ENCODE assay signal across 9 cellular contexts in the genomic region with DNA sequence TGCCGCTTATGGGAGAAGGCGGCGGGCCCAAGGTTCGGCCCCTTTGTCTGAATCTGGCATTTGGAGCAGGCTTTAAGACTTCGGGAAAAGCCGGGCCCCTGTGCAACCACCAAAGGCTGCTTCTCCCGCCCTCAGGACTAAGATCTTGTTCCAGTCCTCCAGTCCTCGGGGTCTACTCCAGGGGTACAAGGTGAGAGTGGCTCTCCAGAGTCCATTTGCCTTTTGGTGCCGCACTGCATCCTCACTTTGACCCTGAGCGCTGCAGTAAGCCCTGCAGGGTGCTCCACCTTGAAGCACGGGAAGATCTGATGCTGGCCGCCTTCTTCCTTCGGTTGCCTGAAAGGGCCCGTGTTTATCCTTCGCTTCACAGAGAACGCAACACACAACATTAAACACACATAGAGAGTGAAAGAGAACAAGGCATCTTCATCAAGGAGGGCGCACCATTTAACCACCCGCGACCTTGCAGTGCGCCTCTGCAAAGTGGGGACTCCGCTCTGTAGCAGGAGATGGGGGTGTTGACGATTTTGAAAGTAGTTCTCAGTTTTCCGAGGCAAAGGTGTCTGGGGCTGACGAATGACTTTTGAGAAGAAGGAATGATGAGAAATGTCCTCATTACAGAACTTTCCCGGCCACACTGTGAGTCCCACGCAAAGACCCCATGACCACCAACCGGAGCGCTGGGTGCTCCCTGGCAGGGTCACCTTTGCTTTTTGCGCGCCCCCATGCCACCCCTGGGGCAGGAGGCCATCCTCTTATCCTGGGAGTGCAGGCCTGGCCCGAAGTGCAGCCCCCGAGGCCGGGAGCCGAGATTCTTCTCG. TPM values are rescaled to one million over a fixed set of nuclear protein-coding genes. Genes with fewer than 3 reads are reported as not detected.
A peak's percentile ranks its signal among the peaks of the same experiment; 100 is the strongest.
DNase-seq lines count a peak whose midpoint lies in the region; ATAC-seq and TF ChIP-seq lines count a peak whose summit lies in the region.
"Had no signal": no experiment of that assay in that cellular context is flagged by ENCODE, and none has a peak within 500 bp of the region (broad histone marks: within the 10 kb centered on the region; RNA-seq: fewer than 3 reads in every experiment).

No MANE protein-coding gene starts in this region.

- H3K4me3 Mint-ChIP-seq in T-helper 1 cell treated with Interleukin-12 subunit alpha and Interleukin-12 subunit beta and Interleukin-4 antibody, amounts not matched to agents 30 μg/mL and 1 μg/mL, for 36 hours: peak overlapping the region; percentile 76
- peak overlapping the region; percentile 68 for H3K4me3 Mint-ChIP-seq in activated naive CD8-positive, alpha-beta T cell

- H3K27ac Mint-ChIP-seq in T-helper 1 cell treated with Interleukin-12 subunit alpha and Interleukin-12 subunit beta and Interleukin-4 antibody, amounts not matched to agents 30 μg/mL and 1 μg/mL, for 36 hours: no peak overlapping the region
- H3K27ac Mint-ChIP-seq in activated naive CD8-positive, alpha-beta T cell: no peak overlapping the region

- no peaks in the 10 kb centered on the region for H3K27me3 ChIP-seq in liver (ENCODE audit: control insufficient read depth in 4 of 4, insufficient read depth in 4 of 4, low read length in 3 of 4)
- no peaks in the 10 kb centered on the region for H3K27me3 ChIP-seq in subcutaneous abdominal adipose tissue (ENCODE audit: control insufficient read depth in 5 of 5, insufficient read depth in 4 of 5, low read length in 5 of 5)

- no peaks in the 10 kb centered on the region for H3K9me3 ChIP-seq in liver (ENCODE audit: control insufficient read depth in 4 of 4, low read length in 3 of 4)
- no peaks in the 10 kb centered on the region for H3K9me3 ChIP-seq in subcutaneous abdominal adipose tissue (ENCODE audit: control insufficient read depth in 5 of 5, low read length in 5 of 5)

- H3K4me3 ChIP-seq in liver (ENCODE audit: low read depth in 1 of 3, low read length in 3 of 3) (peak overlapping the region; percentile 59 to 96 (median 82)), subcutaneous abdominal adipose tissue (ENCODE audit: low read depth in 1 of 5, low read length in 5 of 5) (peak overlapping the region; percentile 75 to 86 (median 82))

- WGBS in liver: 81% methylated on average over 35 of the region's 35 CpGs

- H3K36me3 ChIP-seq in liver (ENCODE audit: control insufficient read depth in 4 of 4, insufficient read depth in 3 of 4, low read depth in 1 of 4, low read length in 3 of 4) (no peaks in the 10 kb centered on the region), subcutaneous abdominal adipose tissue (ENCODE audit: control insufficient read depth in 5 of 5, insufficient read depth in 5 of 5, low read length in 5 of 5) (peaks cover 0 to 4% (median 0%) of the 10 kb centered on the region in 5 donors)

- peaks cover 12% of the 10 kb centered on the region for H3K27me3 Mint-ChIP-seq in T-helper 1 cell treated with Interleukin-12 subunit alpha and Interleukin-12 subunit beta and Interleukin-4 antibody, amounts not matched to agents 30 μg/mL and 1 μg/mL, for 36 hours (ENCODE audit: low read depth)
- H3K27me3 Mint-ChIP-seq in activated naive CD8-positive, alpha-beta T cell: peaks cover 7% of the 10 kb centered on the region

- H3K9ac ChIP-seq in liver (ENCODE audit: low read depth in 1 of 2, low read length in 2 of 2): peak overlapping the region in 1 of 2 donors; percentile 47
- H3K9ac ChIP-seq in subcutaneous abdominal adipose tissue (ENCODE audit: low read length in 5 of 5): peak overlapping the region in 3 of 5 donors; percentile 76 to 84 (median 83)

- no peak for TF ChIP-seq CTCF in liver (IDR thresholded peaks at IDR 0.05; ENCODE audit: low read depth, low read length, missing input control)

- H3K36me3 Mint-ChIP-seq in T-helper 1 cell treated with Interleukin-12 subunit alpha and Interleukin-12 subunit beta and Interleukin-4 antibody, amounts not matched to agents 30 μg/mL and 1 μg/mL, for 36 hours (ENCODE audit: low read depth): peaks cover 2% of the 10 kb centered on the region
- no peaks in the 10 kb centered on the region for H3K36me3 Mint-ChIP-seq in activated naive CD8-positive, alpha-beta T cell

- peaks cover 14% of the 10 kb centered on the region for H3K4me1 Mint-ChIP-seq in T-helper 1 cell treated with Interleukin-12 subunit alpha and Interleukin-12 subunit beta and Interleukin-4 antibody, amounts not matched to agents 30 μg/mL and 1 μg/mL, for 36 hours (ENCODE audit: low read depth)
- H3K4me1 Mint-ChIP-seq in activated naive CD8-positive, alpha-beta T cell (ENCODE audit: low read depth): peaks cover 5% of the 10 kb centered on the region

- no peaks in the 10 kb centered on the region for H3K9me3 Mint-ChIP-seq in T-helper 1 cell treated with Interleukin-12 subunit alpha and Interleukin-12 subunit beta and Interleukin-4 antibody, amounts not matched to agents 30 μg/mL and 1 μg/mL, for 36 hours
- no peaks in the 10 kb centered on the region for H3K9me3 Mint-ChIP-seq in activated naive CD8-positive, alpha-beta T cell (ENCODE audit: low read depth)

- ATAC-seq in HG02870 (IDR thresholded peaks at IDR 0.05; ENCODE audit: unreplicated experiment): no peak

- TF ChIP-seq RAD21 in liver (IDR thresholded peaks at IDR 0.05): no peak

- H3K27ac ChIP-seq in liver (ENCODE audit: low read depth in 1 of 2, low read length in 2 of 2) (no peak overlapping the region), subcutaneous abdominal adipose tissue (ENCODE audit: low read depth, low read length) (no peak overlapping the region)

- H3K4me1 ChIP-seq in liver (ENCODE audit: control insufficient read depth in 4 of 4, insufficient read depth in 4 of 4, low read length in 3 of 4) (peaks cover 0 to 16% (median 10%) of the 10 kb centered on the region in 4 donors), subcutaneous abdominal adipose tissue (ENCODE audit: control insufficient read depth in 5 of 5, insufficient read depth in 5 of 5, low read length in 5 of 5) (peaks cover 2 to 21% (median 11%) of the 10 kb centered on the region in 5 donors)

- DNase-seq in T-helper 1 cell: no peak
- no peak for DNase-seq in globus pallidus (ENCODE audit: low spot score)
- DNase-seq in AML-193 (lab: John Stamatoyannopoulos, UW): no peak
- DNase-seq: stimulated activated CD4-positive, alpha-beta T cell treated with anti-CD3 and anti-CD28 coated beads, Interleukin-1b, Interleukin-23, amount 100 ng/mL, for 48 hours had no signal

TF ChIP-seq in liver, 16 proteins besides CTCF, POLR2A, EP300 and RAD21:
- TF ChIP-seq, protein P1, sequence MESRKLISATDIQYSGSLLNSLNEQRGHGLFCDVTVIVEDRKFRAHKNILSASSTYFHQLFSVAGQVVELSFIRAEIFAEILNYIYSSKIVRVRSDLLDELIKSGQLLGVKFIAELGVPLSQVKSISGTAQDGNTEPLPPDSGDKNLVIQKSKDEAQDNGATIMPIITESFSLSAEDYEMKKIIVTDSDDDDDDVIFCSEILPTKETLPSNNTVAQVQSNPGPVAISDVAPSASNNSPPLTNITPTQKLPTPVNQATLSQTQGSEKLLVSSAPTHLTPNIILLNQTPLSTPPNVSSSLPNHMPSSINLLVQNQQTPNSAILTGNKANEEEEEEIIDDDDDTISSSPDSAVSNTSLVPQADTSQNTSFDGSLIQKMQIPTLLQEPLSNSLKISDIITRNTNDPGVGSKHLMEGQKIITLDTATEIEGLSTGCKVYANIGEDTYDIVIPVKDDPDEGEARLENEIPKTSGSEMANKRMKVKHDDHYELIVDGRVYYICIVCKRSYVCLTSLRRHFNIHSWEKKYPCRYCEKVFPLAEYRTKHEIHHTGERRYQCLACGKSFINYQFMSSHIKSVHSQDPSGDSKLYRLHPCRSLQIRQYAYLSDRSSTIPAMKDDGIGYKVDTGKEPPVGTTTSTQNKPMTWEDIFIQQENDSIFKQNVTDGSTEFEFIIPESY (IDR thresholded peaks at IDR 0.05): no peak
- TF ChIP-seq, protein P2, sequence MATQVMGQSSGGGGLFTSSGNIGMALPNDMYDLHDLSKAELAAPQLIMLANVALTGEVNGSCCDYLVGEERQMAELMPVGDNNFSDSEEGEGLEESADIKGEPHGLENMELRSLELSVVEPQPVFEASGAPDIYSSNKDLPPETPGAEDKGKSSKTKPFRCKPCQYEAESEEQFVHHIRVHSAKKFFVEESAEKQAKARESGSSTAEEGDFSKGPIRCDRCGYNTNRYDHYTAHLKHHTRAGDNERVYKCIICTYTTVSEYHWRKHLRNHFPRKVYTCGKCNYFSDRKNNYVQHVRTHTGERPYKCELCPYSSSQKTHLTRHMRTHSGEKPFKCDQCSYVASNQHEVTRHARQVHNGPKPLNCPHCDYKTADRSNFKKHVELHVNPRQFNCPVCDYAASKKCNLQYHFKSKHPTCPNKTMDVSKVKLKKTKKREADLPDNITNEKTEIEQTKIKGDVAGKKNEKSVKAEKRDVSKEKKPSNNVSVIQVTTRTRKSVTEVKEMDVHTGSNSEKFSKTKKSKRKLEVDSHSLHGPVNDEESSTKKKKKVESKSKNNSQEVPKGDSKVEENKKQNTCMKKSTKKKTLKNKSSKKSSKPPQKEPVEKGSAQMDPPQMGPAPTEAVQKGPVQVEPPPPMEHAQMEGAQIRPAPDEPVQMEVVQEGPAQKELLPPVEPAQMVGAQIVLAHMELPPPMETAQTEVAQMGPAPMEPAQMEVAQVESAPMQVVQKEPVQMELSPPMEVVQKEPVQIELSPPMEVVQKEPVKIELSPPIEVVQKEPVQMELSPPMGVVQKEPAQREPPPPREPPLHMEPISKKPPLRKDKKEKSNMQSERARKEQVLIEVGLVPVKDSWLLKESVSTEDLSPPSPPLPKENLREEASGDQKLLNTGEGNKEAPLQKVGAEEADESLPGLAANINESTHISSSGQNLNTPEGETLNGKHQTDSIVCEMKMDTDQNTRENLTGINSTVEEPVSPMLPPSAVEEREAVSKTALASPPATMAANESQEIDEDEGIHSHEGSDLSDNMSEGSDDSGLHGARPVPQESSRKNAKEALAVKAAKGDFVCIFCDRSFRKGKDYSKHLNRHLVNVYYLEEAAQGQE (IDR thresholded peaks at IDR 0.05): no peak
TF ChIP-seq in liver: peak in this region for 0.

RNA-seq across cellular contexts. Expression of a gene that starts 1.0 kb away (rescaled TPM):
- total RNA-seq in liver: 1 to 10 TPM; 1.4 to 1.7 TPM
- polyA plus RNA-seq in liver: 1 to 10 TPM in 1 of 2 donors, under 1 TPM in 1; 0.99 to 2.4 TPM

RNA-seq across cellular contexts. Expression of a gene that starts 25.3 kb away (rescaled TPM):
- total RNA-seq in liver: 10 to 100 TPM; 18.9 to 19.2 TPM
- 10 to 100 TPM; 16.2 to 17.3 TPM for polyA plus RNA-seq in liver
